ENCODE assay signal across 21 cellular contexts in the genomic region with DNA sequence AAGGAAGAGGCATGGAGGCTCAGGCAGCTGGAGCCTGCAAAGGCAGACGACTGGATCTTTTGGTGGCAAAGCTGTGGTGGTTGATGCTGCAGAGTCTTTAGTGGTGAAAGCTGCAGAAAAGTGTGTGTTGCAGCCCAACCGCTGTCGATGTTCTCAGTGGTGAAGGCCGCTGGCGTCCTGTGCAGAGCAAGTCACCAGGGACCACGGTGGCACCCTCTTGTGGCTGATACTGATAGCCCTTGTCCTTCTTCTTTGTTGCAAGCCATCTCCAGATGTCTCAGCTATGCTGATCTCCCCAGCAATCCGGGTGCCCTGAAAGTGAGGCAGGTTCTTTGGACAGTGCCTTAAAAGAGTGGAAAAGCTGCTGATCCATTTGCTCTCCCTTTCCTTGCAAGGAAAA.
DNase-seq lines count a peak whose midpoint lies in the region; ATAC-seq, FAIRE-seq and TF ChIP-seq lines count a peak whose summit lies in the region.
"Had no signal": no experiment of that assay in that cellular context is flagged by ENCODE, and none has a peak within 500 bp of the region (broad histone marks: within the 10 kb centered on the region; RNA-seq: fewer than 3 reads in every experiment).

No MANE protein-coding gene starts in this region.

- no peak overlapping the region for H3K27ac Mint-ChIP-seq in endodermal cell
- H3K27ac Mint-ChIP-seq: activated CD8-positive, alpha-beta T cell treated with anti-CD3 and anti-CD28 coated beads for 36 hours; nephron progenitor cell; T-helper 1 cell treated with Interleukin-12 subunit alpha and Interleukin-12 subunit beta and Interleukin-4 antibody, amounts not matched to agents 30 μg/mL and 1 μg/mL, for 36 hours had no signal

- peaks cover 2% of the 10 kb centered on the region for H3K9me3 Mint-ChIP-seq in endodermal cell
- H3K9me3 Mint-ChIP-seq: nephron progenitor cell had no signal

- TF ChIP-seq POLR2A in H54 (IDR thresholded peaks at IDR 0.05; ENCODE audit: low read depth, low read length) (no peak), breast epithelium (IDR thresholded peaks at IDR 0.05) (no peak)

- intact Hi-C loops in breast epithelium (cut with DNase I; ENCODE audit: low total_unique reads), result no loop called here

- H3K27me3 Mint-ChIP-seq in endodermal cell (ENCODE audit: insufficient read depth), result no peaks in the 10 kb centered on the region
- H3K27me3 Mint-ChIP-seq: activated CD8-positive, alpha-beta T cell treated with anti-CD3 and anti-CD28 coated beads for 36 hours; central memory CD8-positive, alpha-beta T cell had no signal

- WGBS in endodermal cell (ENCODE audit: insufficient coverage in 1 of 2, insufficient read length in 1 of 2), 2 experiments, result 80 to 84% methylated on average over 6 to 7 of the region's 7 CpGs

- no peak overlapping the region for H3K4me3 Mint-ChIP-seq in endodermal cell
- H3K4me3 Mint-ChIP-seq: activated CD8-positive, alpha-beta T cell treated with anti-CD3 and anti-CD28 coated beads for 36 hours; central memory CD8-positive, alpha-beta T cell; nephron progenitor cell; T-helper 1 cell treated with Interleukin-12 subunit alpha and Interleukin-12 subunit beta and Interleukin-4 antibody, amounts not matched to agents 30 μg/mL and 1 μg/mL, for 36 hours had no signal

- TF ChIP-seq CTCF in endodermal cell (conservative IDR thresholded peaks at IDR 0.05), result peak; percentile 73
- TF ChIP-seq CTCF in breast epithelium (IDR thresholded peaks at IDR 0.05), result no peak

- ATAC-seq in HG03108 (IDR thresholded peaks at IDR 0.05; ENCODE audit: unreplicated experiment), result no peak
- ATAC-seq: activated CD8-positive, alpha-beta T cell treated with anti-CD3 and anti-CD28 coated beads for 36 hours; gastroesophageal sphincter; left lobe of liver had no signal

- H3K9me3 ChIP-seq in endodermal cell (ENCODE audit: control insufficient read depth, low read length), result no peaks in the 10 kb centered on the region
- H3K9me3 ChIP-seq in breast epithelium, result no peaks in the 10 kb centered on the region
- H3K9me3 ChIP-seq: prostate gland, upper lobe of left lung had no signal

- H3K4me1 ChIP-seq in endodermal cell (ENCODE audit: control insufficient read depth, insufficient read depth, low read length), result no peaks in the 10 kb centered on the region
- no peaks in the 10 kb centered on the region for H3K4me1 ChIP-seq in breast epithelium
- H3K4me1 ChIP-seq: gastroesophageal sphincter, prostate gland, upper lobe of left lung had no signal

- H3K9ac ChIP-seq in endodermal cell (ENCODE audit: extremely low read depth, low read length, poor library complexity, severe bottlenecking), result no peak overlapping the region

- no peak overlapping the region for H3K27ac ChIP-seq in endodermal cell (ENCODE audit: low read depth, low read length)
- no peak overlapping the region for H3K27ac ChIP-seq in breast epithelium
- H3K27ac ChIP-seq: gastroesophageal sphincter, prostate gland, upper lobe of left lung had no signal

- H3K4me3 ChIP-seq in endodermal cell (ENCODE audit: low read length) (no peak overlapping the region), breast epithelium (no peak overlapping the region)
- H3K4me3 ChIP-seq: gastroesophageal sphincter, prostate gland, upper lobe of left lung had no signal

- H3K27me3 ChIP-seq in endodermal cell (ENCODE audit: control insufficient read depth, insufficient read depth, low read length, poor library complexity, severe bottlenecking), result no peaks in the 10 kb centered on the region
- no peaks in the 10 kb centered on the region for H3K27me3 ChIP-seq in breast epithelium
- H3K27me3 ChIP-seq: gastroesophageal sphincter, upper lobe of left lung had no signal

- no peaks in the 10 kb centered on the region for H3K36me3 Mint-ChIP-seq in endodermal cell (ENCODE audit: low read depth)

- DNase-seq in NCI-H748 (lab: John Stamatoyannopoulos, UW; ENCODE audit: unreplicated experiment) (peak; percentile 8), NCI-H748 treated with DMSO at 0.1 percent for 48 hours (lab: John Stamatoyannopoulos, UW) (no peak), NCI-H69 (lab: John Stamatoyannopoulos, UW) (peak; percentile 47), endodermal cell (peak; percentile 83), H54 (ENCODE audit: insufficient read length, low spot score) (no peak), breast epithelium (ENCODE audit: low spot score in 2 of 2) (no peak)
- no peak for DNase-seq in stimulated activated CD4-positive, alpha-beta T cell treated with anti-CD3 and anti-CD28 coated beads, Interleukin-15, amount 100 ng/mL, for 24 hours
- DNase-seq: activated CD8-positive, alpha-beta T cell treated with anti-CD3 and anti-CD28 coated beads for 36 hours; activated naive CD4-positive, alpha-beta T cell; activated T-cell treated with anti-CD3 and anti-CD28 coated beads, Interleukin-2, amount 50 U/mL, for 1 hour; C1 segment of cervical spinal cord; midbrain; NCI-H187; nephron progenitor cell had no signal

- H3K4me1 Mint-ChIP-seq in endodermal cell, result peaks cover 6% of the 10 kb centered on the region
- H3K4me1 Mint-ChIP-seq: central memory CD8-positive, alpha-beta T cell; nephron progenitor cell had no signal

- no peak for FAIRE-seq in H54 (lab: Jason Lieb, UNC)

- H3K36me3 ChIP-seq in endodermal cell (ENCODE audit: control insufficient read depth, insufficient read depth, low read length) (no peaks in the 10 kb centered on the region), breast epithelium (no peaks in the 10 kb centered on the region)
- H3K36me3 ChIP-seq: gastroesophageal sphincter, prostate gland, upper lobe of left lung had no signal

Comparison
In these comparisons a context has a peak if more than half of its experiments do, and no peak if none do; other contexts are left out.
1. DNase-seq: peak in NCI-H748 (single experiment), NCI-H69 (single experiment) and endodermal cell (single experiment); none in NCI-H748 treated with DMSO at 0.1 percent for 48 hours (single experiment), H54 (single experiment), stimulated activated CD4-positive, alpha-beta T cell treated with anti-CD3 and anti-CD28 coated beads, Interleukin-15, amount 100 ng/mL, for 24 hours (single experiment) and breast epithelium (0 of 2).